18 cellular contexts compared by ENCODE assay signal in the genomic region with DNA sequence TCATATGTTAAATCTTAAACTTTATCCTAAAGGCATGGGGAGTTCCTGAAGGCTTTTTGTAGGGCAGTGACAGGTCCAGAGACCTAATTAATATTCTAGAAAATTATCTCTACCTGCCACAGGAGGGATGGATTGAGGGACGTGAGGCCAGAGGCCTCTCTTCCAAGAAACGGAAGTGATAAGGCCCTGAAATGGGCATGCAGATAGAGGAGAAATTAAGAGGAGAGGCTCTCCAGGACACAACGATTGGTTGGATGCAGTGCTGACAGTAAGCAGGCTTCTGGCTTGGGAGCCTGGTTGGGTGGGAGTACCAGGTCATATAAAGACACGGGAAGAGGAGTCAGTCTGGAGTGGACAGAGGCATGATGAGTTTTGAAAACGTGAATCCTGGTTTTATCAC. TPM values are rescaled to one million over a fixed set of nuclear protein-coding genes. Genes with fewer than 3 reads are reported as not detected.
A peak's percentile ranks its signal among the peaks of the same experiment; 100 is the strongest.
DNase-seq lines count a peak whose midpoint lies in the region; ATAC-seq, FAIRE-seq and TF ChIP-seq lines count a peak whose summit lies in the region.
"Had no signal": no experiment of that assay in that cellular context is flagged by ENCODE, and none has a peak within 500 bp of the region (broad histone marks: within the 10 kb centered on the region; RNA-seq: fewer than 3 reads in every experiment).

No MANE protein-coding gene starts in this region.

- H4K8ac ChIP-seq in neuronal stem cell (ENCODE audit: low read depth, low read length) = no peak overlapping the region

- no peak for ATAC-seq in activated T-cell treated with anti-CD3 and anti-CD28 coated beads, Interleukin-2, amount 50 U/mL, for 72 hours (replicated peaks in 1 of 2)
- ATAC-seq in K562 = peak; percentile 25
- ATAC-seq: GM12878, PC-3 had no signal

- no peaks in the 10 kb centered on the region for H3K9me1 ChIP-seq in K562 (ENCODE audit: control insufficient read depth, insufficient read depth, low read length)

- H3K4me1 ChIP-seq in K562 (replicated peaks in 1 of 2; ENCODE audit: control insufficient read depth in 2 of 2, insufficient read depth in 2 of 2, low read length in 2 of 2) = peaks cover 29 to 30% of the 10 kb centered on the region in 2 experiments; a peak in 4 of 5 replicates
- H3K4me1 ChIP-seq in neuronal stem cell (ENCODE audit: control insufficient read depth in 2 of 2, insufficient read depth in 1 of 2, low read depth in 1 of 2, low read length in 2 of 2) = peaks cover 3 to 9% of the 10 kb centered on the region in 2 donors

- H3K4me2 ChIP-seq in K562 (ENCODE audit: insufficient read depth, low read length) (peak overlapping the region; percentile 36; the same call in 1 of the 2 replicates), neuronal stem cell (ENCODE audit: insufficient read depth, low read length, poor library complexity, severe bottlenecking) (no peak overlapping the region)

- H3K36me3 Mint-ChIP-seq in activated T-cell treated with anti-CD3 and anti-CD28 coated beads, Interleukin-2, amount 50 U/mL, for 72 hours (ENCODE audit: insufficient read depth in 2 of 2) = peaks cover 2 to 3% of the 10 kb centered on the region in 2 donors

- no peak overlapping the region for H2AK5ac ChIP-seq in neuronal stem cell (ENCODE audit: low read depth, low read length)

- no peak overlapping the region for H3K23ac ChIP-seq in neuronal stem cell (ENCODE audit: low read depth, low read length, poor library complexity)

- intact Hi-C loops in K562 (cut with micrococcal nuclease) = loop anchor here (10.0 kb wide), 1 partner anchor 361 kb away; a partner anchor contains a TSS

- no peak overlapping the region for H4K91ac ChIP-seq in neuronal stem cell (ENCODE audit: low read depth, low read length, poor library complexity)

- H3K4me3 ChIP-seq in K562 (no peak overlapping the region), neuronal stem cell (ENCODE audit: low read length in 2 of 2) (no peak overlapping the region)
- H3K4me3 ChIP-seq: GM12878 had no signal

- no peak overlapping the region for H3K4ac ChIP-seq in neuronal stem cell (ENCODE audit: low read length)

- H3K4me3 Mint-ChIP-seq in activated T-cell treated with anti-CD3 and anti-CD28 coated beads, Interleukin-2, amount 50 U/mL, for 72 hours = no peak overlapping the region

- no peaks in the 10 kb centered on the region for H3K27me3 Mint-ChIP-seq in activated T-cell treated with anti-CD3 and anti-CD28 coated beads, Interleukin-2, amount 50 U/mL, for 72 hours (ENCODE audit: low read depth)

- TF ChIP-seq RAD21 in K562 (CRISPR knock-in tag; conservative IDR thresholded peaks at IDR 0.05 in 1 of 2, IDR thresholded peaks at IDR 0.05 in 1 of 2) = no peak

- POLR2A ChIA-PET in K562 (lab: Yijun Ruan, JAX) = interaction anchor here (0.5 to 1.0 kb wide), 2 partner anchors 11 to 17 kb away, joined by 3 to 4 read pairs; no protein-coding TSS in a partner anchor

- no peak for TF ChIP-seq POLR2A in K562 (conservative IDR thresholded peaks at IDR 0.05)

- H3K27ac ChIP-seq in K562 (ENCODE audit: extremely low read depth, low read depth, low read length) (peak overlapping the region; percentile 39), neuronal stem cell (replicated peaks; ENCODE audit: low read length) (no peak overlapping the region)
- H3K27ac ChIP-seq: RWPE1 had no signal

- H2BK15ac ChIP-seq in neuronal stem cell (ENCODE audit: low read length) = no peak overlapping the region

- peaks cover 57% of the 10 kb centered on the region for H3K4me1 Mint-ChIP-seq in activated T-cell treated with anti-CD3 and anti-CD28 coated beads, Interleukin-2, amount 50 U/mL, for 72 hours (ENCODE audit: low read depth)

- H3K9me3 ChIP-seq in K562 (replicated peaks; ENCODE audit: control insufficient read depth, insufficient read depth, low read depth, low read length) = 0 out of 2 replicates have a peak, but pooled peaks cover 2% of the 10 kb centered on the region
- H3K9me3 ChIP-seq in neuronal stem cell (replicated peaks in 1 of 2; ENCODE audit: control insufficient read depth in 2 of 2, insufficient read depth in 1 of 2, low read depth in 1 of 2, low read length in 2 of 2) = no peaks in the 10 kb centered on the region

- H3K18ac ChIP-seq in neuronal stem cell (ENCODE audit: low read length) = no peak overlapping the region

- CTCF ChIA-PET in K562 (lab: Yijun Ruan, JAX; ENCODE audit: low intra/inter-chr PET ratio) = no interaction called here

- H2BK5ac ChIP-seq in neuronal stem cell (ENCODE audit: low read length) = no peak overlapping the region

- H3K27me3 ChIP-seq in K562 (ENCODE audit: control insufficient read depth in 2 of 2, insufficient read depth in 2 of 2, low read length in 2 of 2) (no peaks in the 10 kb centered on the region), neuronal stem cell (ENCODE audit: control insufficient read depth in 3 of 3, insufficient read depth in 3 of 3, low read depth in 1 of 3, low read length in 3 of 3) (no peaks in the 10 kb centered on the region)

- peaks cover 37% of the 10 kb centered on the region for H3K79me2 ChIP-seq in K562 (ENCODE audit: control insufficient read depth, insufficient read depth, low read length)

- DNase-seq in activated T-cell treated with anti-CD3 and anti-CD28 coated beads, Interleukin-2, amount 50 U/mL, for 72 hours = no peak
- DNase-seq in activated T-cell treated with anti-CD3 and anti-CD28 coated beads for 4 hours = no peak
- DNase-seq in SK-N-DZ (ENCODE audit: low spot score) = peak; percentile 77
- peak; percentile 17 to 87 (median 40) for DNase-seq in K562 (ENCODE audit: extremely low read depth in 1 of 4, low spot score in 3 of 4)
- DNase-seq in neuronal stem cell (ENCODE audit: low spot score) = no peak
- no peak for DNase-seq in hepatic stellate cell (ENCODE audit: low spot score)
- no peak for DNase-seq in kidney tubule cell (ENCODE audit: low spot score)
- no peak for DNase-seq in NCI-H82 (lab: John Stamatoyannopoulos, UW)
- DNase-seq: 8988T; CD8-positive, alpha-beta memory T cell; GDM1; GOT3; IMR-90; NCI-H187 treated with DMSO at 0.1 percent for 48 hours; NCI-H526 treated with DMSO at 0.1 percent for 48 hours; PC-3 had no signal

- no peak overlapping the region for H3K14ac ChIP-seq in neuronal stem cell (ENCODE audit: low read length)

- TF ChIP-seq CTCF in K562 (IDR thresholded peaks at IDR 0.05 in 2 of 3, conservative IDR thresholded peaks at IDR 0.05 in 1 of 3; ENCODE audit: insufficient read depth in 2 of 3, low read depth in 1 of 3, low read length in 3 of 3) = no peak

- peak overlapping the region; percentile 61 for H3K27ac Mint-ChIP-seq in activated T-cell treated with anti-CD3 and anti-CD28 coated beads, Interleukin-2, amount 50 U/mL, for 72 hours

- no TSS peak for BruUV-seq in K562 (replicated peaks; lab: Mats Ljungman, UMichigan)

- H3K36me3 ChIP-seq in K562 (ENCODE audit: control insufficient read depth, insufficient read depth, low read length) (no peaks in the 10 kb centered on the region; the same call in 2 of the 3 replicates), neuronal stem cell (replicated peaks in 1 of 2; ENCODE audit: control insufficient read depth in 2 of 2, insufficient read depth in 2 of 2, low read length in 2 of 2) (no peaks in the 10 kb centered on the region)

- H3K9ac ChIP-seq in K562 (ENCODE audit: insufficient read depth in 1 of 2, low read depth in 2 of 2, low read length in 2 of 2) = no peak overlapping the region; a peak in 1 of 4 replicates
- H3K9ac ChIP-seq in neuronal stem cell (ENCODE audit: low read depth, low read length, poor library complexity) = no peak overlapping the region

- no peak overlapping the region for H2BK120ac ChIP-seq in neuronal stem cell (ENCODE audit: low read depth, low read length)

- in situ Hi-C loops in K562 (cut with MboI) = no loop called here

- FAIRE-seq in K562 (lab: Jason Lieb, UNC) = peak; percentile 85
- FAIRE-seq: GM12878 had no signal

- H2AFZ ChIP-seq in K562 (ENCODE audit: low read depth, low read length) (peak overlapping the region; percentile 51), neuronal stem cell (ENCODE audit: low read length) (peak overlapping the region; percentile 12)

- peak; percentile 59 for TF ChIP-seq EP300 in K562 (IDR thresholded peaks at IDR 0.05; ENCODE audit: low read length)

- H2BK12ac ChIP-seq in neuronal stem cell (ENCODE audit: low read length) = no peak overlapping the region

- H4K20me1 ChIP-seq in K562 (replicated peaks; ENCODE audit: control insufficient read depth, insufficient read depth, low read length) = no peaks in the 10 kb centered on the region

- no peaks in the 10 kb centered on the region for H3K79me1 ChIP-seq in neuronal stem cell (ENCODE audit: low read depth, low read length)

- H3K9me3 Mint-ChIP-seq in activated T-cell treated with anti-CD3 and anti-CD28 coated beads, Interleukin-2, amount 50 U/mL, for 72 hours = no peaks in the 10 kb centered on the region
- H3K9me3 Mint-ChIP-seq: CD8-positive, alpha-beta memory T cell had no signal

- 4% methylated on average over 3 of the region's 5 CpGs for WGBS in K562 (ENCODE audit: insufficient coverage, low coverage, missing lambda C conversion rate)
- WGBS in neuronal stem cell (ENCODE audit: extremely low coverage in 2 of 2, insufficient read length in 2 of 2, insufficient replicate concordance in 1 of 2), 2 donors = no CpG with 5 or more reads among the region's 5 CpGs

RNA-seq across cellular contexts. Expression of a gene that starts 3.1 kb away (rescaled TPM):
- total RNA-seq in activated T-cell treated with anti-CD3 and anti-CD28 coated beads, Interleukin-2, amount 50 U/mL, for 72 hours = 10 to 100 TPM; 37.7 to 44.9 TPM
- polyA plus RNA-seq in SK-N-DZ (2014; cell fraction: cytosol; rRNA removed) = 11.0 and 12.2 TPM in 2 replicates
- 1.4 and 13.1 TPM in 2 replicates for polyA plus RNA-seq in SK-N-DZ (2014; cell fraction: nucleus; rRNA removed)
- total RNA-seq in K562 (2011; cell fraction: chromatin; rRNA removed; ENCODE audit: low replicate concordance) = 20.7 and 32.7 TPM in 2 replicates
- total RNA-seq in K562 (2011; cell fraction: nucleolus; rRNA removed) = 8.8 and 10.3 TPM in 2 replicates
- total RNA-seq in K562 (2011; cell fraction: nucleoplasm; rRNA removed) = 15.6 and 19.1 TPM in 2 replicates
- total RNA-seq in K562 (2014; rRNA removed) = 5.4 and 8.5 TPM in 2 replicates
- total RNA-seq in K562 (2014; rRNA removed; fragmentation: Illumina TruSeq; extraction: Trizol) = 4.1 and 4.3 TPM in 2 replicates
- total RNA-seq in K562 (2015; rRNA removed; fragmentation: Illumina TruSeq; extraction: Trizol) = 2.4 and 2.6 TPM in 2 replicates
- 12.4 TPM in 2 replicates for total RNA-seq in K562 (2021)
- polyA plus RNA-seq in K562 (2011; rRNA removed) = 6.6 and 7.4 TPM in 2 replicates
- polyA plus RNA-seq in K562 (2011; cell fraction: cytosol; rRNA removed) = 5.9 and 8.6 TPM in 2 replicates
- polyA plus RNA-seq in K562 (2011; cell fraction: nucleus; rRNA removed) = 7.1 and 10.6 TPM in 2 replicates
- polyA plus RNA-seq in K562 (2012) = 5.3 and 7.3 TPM in 2 replicates
- polyA plus RNA-seq in K562 (2014; fragmentation: Illumina TruSeq; extraction: Trizol) = 9.2 and 10.0 TPM in 2 replicates
- polyA plus RNA-seq in K562 (2014; fragmentation: Nextera tagmentation; extraction: Ambion mirVana) = under 1 TPM; 0.31 to 0.77 TPM
- polyA plus RNA-seq in K562 (2014; rRNA removed) = 8.9 and 11.1 TPM in 2 replicates
- polyA minus RNA-seq in K562 (2011; rRNA and poly(A)+ RNA removed) = 9.9 and 10.6 TPM in 2 replicates
- 11.0 and 11.2 TPM in 2 replicates for polyA minus RNA-seq in K562 (2011; cell fraction: cytosol; rRNA and poly(A)+ RNA removed)
- polyA minus RNA-seq in K562 (2011; cell fraction: nucleus; rRNA and poly(A)+ RNA removed) = 7.1 and 12.2 TPM in 2 replicates
- 9.3 TPM for polyA plus RNA-seq in neuronal stem cell (2013, experiment 1 of 2)
- polyA plus RNA-seq in neuronal stem cell (2013, experiment 2 of 2) = 9.9 TPM

RNA-seq across cellular contexts. Expression of a gene that starts 3.8 kb away (rescaled TPM):
- total RNA-seq in activated T-cell treated with anti-CD3 and anti-CD28 coated beads, Interleukin-2, amount 50 U/mL, for 72 hours = 1 to 10 TPM in 1 of 2 donors, under 1 TPM in 1; 0.65 to 1.5 TPM
- polyA plus RNA-seq in SK-N-DZ (2014; cell fraction: cytosol; rRNA removed) = 7.1 and 8.1 TPM in 2 replicates
- 2.5 and 3.2 TPM in 2 replicates for polyA plus RNA-seq in SK-N-DZ (2014; cell fraction: nucleus; rRNA removed)
- 3.2 and 5.0 TPM in 2 replicates for total RNA-seq in K562 (2011; cell fraction: chromatin; rRNA removed; ENCODE audit: low replicate concordance)
- total RNA-seq in K562 (2011; cell fraction: nucleolus; rRNA removed) = 2.4 and 3.5 TPM in 2 replicates
- total RNA-seq in K562 (2011; cell fraction: nucleoplasm; rRNA removed) = 4.5 and 6.0 TPM in 2 replicates
- total RNA-seq in K562 (2014; rRNA removed) = 0.91 and 3.3 TPM in 2 replicates
- 3.1 and 4.2 TPM in 2 replicates for total RNA-seq in K562 (2014; rRNA removed; fragmentation: Illumina TruSeq; extraction: Trizol)
- 4.5 and 4.7 TPM in 2 replicates for total RNA-seq in K562 (2015; rRNA removed; fragmentation: Illumina TruSeq; extraction: Trizol)
- total RNA-seq in K562 (2021) = 4.9 and 5.7 TPM in 2 replicates
- 1.1 and 2.7 TPM in 2 replicates for polyA plus RNA-seq in K562 (2011; rRNA removed)
- 1.6 and 2.4 TPM in 2 replicates for polyA plus RNA-seq in K562 (2011; cell fraction: cytosol; rRNA removed)
- polyA plus RNA-seq in K562 (2011; cell fraction: nucleus; rRNA removed) = 0.56 and 0.57 TPM in 2 replicates
- polyA plus RNA-seq in K562 (2012) = 4.5 and 9.5 TPM in 2 replicates
- polyA plus RNA-seq in K562 (2014; fragmentation: Illumina TruSeq; extraction: Trizol) = 6.2 and 8.6 TPM in 2 replicates
- 1 to 10 TPM in 1 of 2 experiments, under 1 TPM in 1; 0.76 to 1.4 TPM for polyA plus RNA-seq in K562 (2014; fragmentation: Nextera tagmentation; extraction: Ambion mirVana)
- polyA plus RNA-seq in K562 (2014; rRNA removed) = 3.4 and 3.9 TPM in 2 replicates
- polyA minus RNA-seq in K562 (2011; rRNA and poly(A)+ RNA removed) = 1.8 and 2.4 TPM in 2 replicates
- polyA minus RNA-seq in K562 (2011; cell fraction: cytosol; rRNA and poly(A)+ RNA removed) = 1.2 and 2.1 TPM in 2 replicates
- 0.22 and 0.27 TPM in 2 replicates for polyA minus RNA-seq in K562 (2011; cell fraction: nucleus; rRNA and poly(A)+ RNA removed)
- polyA plus RNA-seq in neuronal stem cell (2013, experiment 1 of 2) = 9.1 TPM
- polyA plus RNA-seq in neuronal stem cell (2013, experiment 2 of 2) = 8.5 TPM

Comparison
In these comparisons a context has a peak if more than half of its experiments do, and no peak if none do; other contexts are left out.
1. DNase-seq: peak in SK-N-DZ (single experiment) and K562 (4 of 4); none in activated T-cell treated with anti-CD3 and anti-CD28 coated beads, Interleukin-2, amount 50 U/mL, for 72 hours (0 of 2), activated T-cell treated with anti-CD3 and anti-CD28 coated beads for 4 hours (single experiment), neuronal stem cell (single experiment), hepatic stellate cell (single experiment), kidney tubule cell (single experiment) and NCI-H82 (single experiment).